10 cellular contexts compared by ENCODE assay signal in genomic region chr22:43925433-43926348, GRCh38. TPM values are rescaled to one million over a fixed set of nuclear protein-coding genes. Genes with fewer than 3 reads are reported as not detected.
A peak's percentile ranks its signal among the peaks of the same experiment; 100 is the strongest.
DNase-seq lines count a peak whose midpoint lies in the region; ATAC-seq and TF ChIP-seq lines count a peak whose summit lies in the region.
"Had no signal": no experiment of that assay in that cellular context is flagged by ENCODE, and none has a peak within 500 bp of the region (broad histone marks: within the 10 kb centered on the region; RNA-seq: fewer than 3 reads in every experiment).

No MANE protein-coding gene starts in this region.

- H3K27ac Mint-ChIP-seq in Calu3 (ENCODE audit: unreplicated experiment) = no peak overlapping the region
- H3K27ac Mint-ChIP-seq in naive thymus-derived CD4-positive, alpha-beta T cell = no peak overlapping the region

- intact Hi-C loops in Calu3 (cut with micrococcal nuclease; ENCODE audit: unreplicated experiment) = no loop called here
- intact Hi-C loops in naive thymus-derived CD4-positive, alpha-beta T cell (cut with micrococcal nuclease) = loop anchor here in 1 of 2 donors (10.0 kb wide), 1 partner anchor 111 kb away; the partner anchor contains the start of gene EFCAB6
- intact Hi-C loops in esophagus squamous epithelium (cut with DNase I) = no loop called here
- intact Hi-C loops in stomach (cut with DNase I; ENCODE audit: low total_unique reads) = no loop called here

- H3K36me3 ChIP-seq in MG63 = peaks cover 13% of the 10 kb centered on the region; the same call in 1 of the 2 replicates
- peaks cover 8% of the 10 kb centered on the region for H3K36me3 ChIP-seq in ectodermal cell (ENCODE audit: control insufficient read depth, insufficient read depth, low read length)
- H3K36me3 ChIP-seq in naive thymus-derived CD4-positive, alpha-beta T cell (ENCODE audit: control insufficient read depth in 2 of 3, insufficient read depth in 3 of 3, low read length in 3 of 3) = no peaks in the 10 kb centered on the region
- no peaks in the 10 kb centered on the region for H3K36me3 ChIP-seq in esophagus squamous epithelium
- H3K36me3 ChIP-seq in stomach = no peaks in the 10 kb centered on the region

- peaks cover 20% of the 10 kb centered on the region for H3K4me1 ChIP-seq in ectodermal cell (ENCODE audit: control insufficient read depth, insufficient read depth, low read length)
- peaks cover 0 to 3% of the 10 kb centered on the region in 2 donors for H3K4me1 ChIP-seq in naive thymus-derived CD4-positive, alpha-beta T cell (ENCODE audit: control insufficient read depth in 2 of 2, insufficient read depth in 2 of 2, low read length in 2 of 2)
- peaks cover 15 to 37% (median 20%) of the 10 kb centered on the region in 3 donors for H3K4me1 ChIP-seq in esophagus squamous epithelium
- H3K4me1 ChIP-seq in stomach = peaks cover 8 to 31% (median 19%) of the 10 kb centered on the region in 4 donors

- no peaks in the 10 kb centered on the region for H3K27me3 Mint-ChIP-seq in Calu3 (ENCODE audit: unreplicated experiment)
- H3K27me3 Mint-ChIP-seq in naive thymus-derived CD4-positive, alpha-beta T cell = peaks cover 4 to 31% (median 15%) of the 10 kb centered on the region in 5 donors

- ATAC-seq in naive thymus-derived CD4-positive, alpha-beta T cell = no peak
- ATAC-seq: PC-3 had no signal

- H3K27me3 ChIP-seq in MG63 = no peaks in the 10 kb centered on the region
- H3K27me3 ChIP-seq in ectodermal cell (ENCODE audit: control insufficient read depth, insufficient read depth, low read length, poor library complexity, severe bottlenecking) = peaks cover 35% of the 10 kb centered on the region
- H3K27me3 ChIP-seq in naive thymus-derived CD4-positive, alpha-beta T cell (ENCODE audit: control insufficient read depth in 2 of 2, insufficient read depth in 2 of 2, low read length in 2 of 2) = no peaks in the 10 kb centered on the region
- H3K27me3 ChIP-seq in esophagus squamous epithelium = peaks cover 0 to 49% (median 4%) of the 10 kb centered on the region in 4 donors
- peaks cover 0 to 54% (median 15%) of the 10 kb centered on the region in 3 donors for H3K27me3 ChIP-seq in stomach

- POLR2A ChIA-PET in naive thymus-derived CD4-positive, alpha-beta T cell (lab: Charles Lee) = no interaction called here

- no peaks in the 10 kb centered on the region for H3K9me3 Mint-ChIP-seq in Calu3 (ENCODE audit: low read depth, unreplicated experiment)
- no peaks in the 10 kb centered on the region for H3K9me3 Mint-ChIP-seq in naive thymus-derived CD4-positive, alpha-beta T cell

- H3K27ac ChIP-seq in ectodermal cell (ENCODE audit: insufficient read depth, low read depth, low read length, poor library complexity, severe bottlenecking) (peak overlapping the region; percentile 27), esophagus squamous epithelium (peak overlapping the region in 1 of 4 donors; percentile 17), stomach (peak overlapping the region in 2 of 5 donors; percentile 9)
- H3K27ac ChIP-seq in naive thymus-derived CD4-positive, alpha-beta T cell (ENCODE audit: low read depth, low read length) = no peak overlapping the region

- H3K4me1 Mint-ChIP-seq in Calu3 (ENCODE audit: low read depth, unreplicated experiment) = peaks cover 39% of the 10 kb centered on the region
- peaks cover 4 to 6% (median 5%) of the 10 kb centered on the region in 7 donors for H3K4me1 Mint-ChIP-seq in naive thymus-derived CD4-positive, alpha-beta T cell

- TF ChIP-seq POLR2A in esophagus squamous epithelium (IDR thresholded peaks at IDR 0.05) (no peak), stomach (IDR thresholded peaks at IDR 0.05) (no peak)

- TF ChIP-seq CTCF in Calu3 (IDR thresholded peaks at IDR 0.05; ENCODE audit: unreplicated experiment) (no peak), esophagus squamous epithelium (IDR thresholded peaks at IDR 0.05) (no peak), stomach (IDR thresholded peaks at IDR 0.05) (no peak)

- H3K4me3 Mint-ChIP-seq in Calu3 (ENCODE audit: low read depth, unreplicated experiment) = peak overlapping the region; percentile 91
- peak overlapping the region; percentile 40 to 86 (median 63) for H3K4me3 Mint-ChIP-seq in naive thymus-derived CD4-positive, alpha-beta T cell

- no peak for TF ChIP-seq EP300 in stomach (IDR thresholded peaks at IDR 0.05)

- peaks cover 34% of the 10 kb centered on the region for H3K36me3 Mint-ChIP-seq in Calu3 (ENCODE audit: insufficient read depth, unreplicated experiment)
- no peaks in the 10 kb centered on the region for H3K36me3 Mint-ChIP-seq in naive thymus-derived CD4-positive, alpha-beta T cell

- BruUV-seq in Calu3 (replicated peaks; lab: Mats Ljungman, UMichigan) = TSS peak; percentile 43

- no peak for DNase-seq in Calu3
- DNase-seq in MG63 = peak; percentile 82
- no peak for DNase-seq in naive thymus-derived CD4-positive, alpha-beta T cell
- DNase-seq in esophagus squamous epithelium (lab: John Stamatoyannopoulos, UW) = no peak
- DNase-seq in GOT3 (lab: John Stamatoyannopoulos, UW) = no peak
- DNase-seq in GM19240 (ENCODE audit: insufficient read length, low spot score) = no peak
- DNase-seq in stomach = no peak
- DNase-seq: PC-3 had no signal

- H3K9me3 ChIP-seq in MG63 (no peaks in the 10 kb centered on the region), ectodermal cell (ENCODE audit: control insufficient read depth, low read length) (no peaks in the 10 kb centered on the region), esophagus squamous epithelium (no peaks in the 10 kb centered on the region), stomach (no peaks in the 10 kb centered on the region)
- H3K9me3 ChIP-seq in naive thymus-derived CD4-positive, alpha-beta T cell (ENCODE audit: control insufficient read depth in 2 of 3, low read length in 3 of 3) = no peaks in the 10 kb centered on the region

- H3K4me3 ChIP-seq in MG63 (peak overlapping the region; percentile 83), ectodermal cell (ENCODE audit: insufficient read depth, low read depth, low read length) (peak overlapping the region; percentile 69), esophagus squamous epithelium (no peak overlapping the region), stomach (no peak overlapping the region)
- no peak overlapping the region for H3K4me3 ChIP-seq in naive thymus-derived CD4-positive, alpha-beta T cell (ENCODE audit: low read length)
- H3K4me3 ChIP-seq: lung had no signal

- 21% methylated on average over 6 of the region's 6 CpGs for WGBS in ectodermal cell, 2 experiments
- WGBS in esophagus squamous epithelium, 2 donors = 38 to 45% methylated on average over 3 to 4 of the region's 6 CpGs
- 24 to 49% (median 40%) methylated on average over 6 of the region's 6 CpGs for WGBS in stomach, 5 donors

- CTCF ChIA-PET in Calu3 (lab: Charles Lee) = interaction anchor here (1.4 kb wide), 1 partner anchor 44 kb away, joined by 4 read pairs; no protein-coding TSS in a partner anchor
- CTCF ChIA-PET in naive thymus-derived CD4-positive, alpha-beta T cell (lab: Charles Lee) = interaction anchor here (0.7 kb wide), 1 partner anchor 26 kb away, joined by 4 read pairs; no protein-coding TSS in a partner anchor

RNA-seq across cellular contexts. Expression of gene PNPLA3, which starts 2.1 kb away (rescaled TPM):
- 8.0 and 9.5 TPM in 2 replicates for total RNA-seq in Calu3 (2022)
- total RNA-seq in MG63 (2014; rRNA removed; shearing (Covaris generic); ENCODE audit: low replicate concordance) = 4.1 and 6.7 TPM in 2 replicates
- polyA plus RNA-seq in ectodermal cell (2013, experiment 1 of 4) = 8.6 TPM
- polyA plus RNA-seq in ectodermal cell (2013, experiment 2 of 4) = 7.0 TPM
- polyA plus RNA-seq in ectodermal cell (2013, experiment 3 of 4) = 6.1 TPM
- polyA plus RNA-seq in ectodermal cell (2013, experiment 4 of 4) = 4.9 TPM
- total RNA-seq in naive thymus-derived CD4-positive, alpha-beta T cell = under 1 TPM in 2 of 5 experiments, not detected in 3; 0.19 to 0.29 TPM
- not detected for polyA plus RNA-seq in naive thymus-derived CD4-positive, alpha-beta T cell
- total RNA-seq in esophagus squamous epithelium = 1 to 10 TPM in 1 of 4 donors, under 1 TPM in 2, not detected in 1; 0.76 to 1.7 (median 0.92) TPM
- under 1 TPM in 2 of 5 donors, not detected in 3; 0.58 to 0.73 TPM for total RNA-seq in stomach
- under 1 TPM in 2 of 3 donors, not detected in 1; 0.12 to 0.35 TPM for polyA plus RNA-seq in stomach

RNA-seq across cellular contexts. Expression of gene SAMM50, which starts 29.6 kb away (rescaled TPM):
- 47.0 and 55.3 TPM in 2 replicates for total RNA-seq in Calu3 (2022)
- total RNA-seq in MG63 (2014; rRNA removed; shearing (Covaris generic); ENCODE audit: low replicate concordance) = 65.1 and 90.4 TPM in 2 replicates
- 68.6 TPM for polyA plus RNA-seq in ectodermal cell (2013, experiment 1 of 4)
- polyA plus RNA-seq in ectodermal cell (2013, experiment 2 of 4) = 70.1 TPM
- 47.1 TPM for polyA plus RNA-seq in ectodermal cell (2013, experiment 3 of 4)
- 50.4 TPM for polyA plus RNA-seq in ectodermal cell (2013, experiment 4 of 4)
- 10 to 100 TPM; 25.9 to 47.1 (median 34.0) TPM for total RNA-seq in naive thymus-derived CD4-positive, alpha-beta T cell
- polyA plus RNA-seq in naive thymus-derived CD4-positive, alpha-beta T cell = 10 to 100 TPM; 61.7 to 62.3 TPM
- total RNA-seq in esophagus squamous epithelium = 10 to 100 TPM; 24.4 to 45.5 (median 34.3) TPM
- 10 to 100 TPM; 18.7 to 52.1 (median 27.8) TPM for total RNA-seq in stomach
- 10 to 100 TPM; 31.8 to 54.7 (median 34.9) TPM for polyA plus RNA-seq in stomach

RNA-seq across cellular contexts. Expression of gene PNPLA5, which starts 33.9 kb away (rescaled TPM):
- not detected in 2 replicates for total RNA-seq in Calu3 (2022)
- total RNA-seq in MG63 (2014; rRNA removed; shearing (Covaris generic); ENCODE audit: low replicate concordance) = not detected in 2 replicates
- 0.15 TPM for polyA plus RNA-seq in ectodermal cell (2013, experiment 1 of 4)
- polyA plus RNA-seq in ectodermal cell (2013, experiment 2 of 4) = 0.09 TPM
- not detected for polyA plus RNA-seq in ectodermal cell (2013, experiment 3 of 4)
- polyA plus RNA-seq in ectodermal cell (2013, experiment 4 of 4) = not detected
- total RNA-seq in naive thymus-derived CD4-positive, alpha-beta T cell = not detected
- not detected for polyA plus RNA-seq in naive thymus-derived CD4-positive, alpha-beta T cell
- total RNA-seq in esophagus squamous epithelium = not detected
- total RNA-seq in stomach = not detected
- not detected for polyA plus RNA-seq in stomach
- total RNA-seq: lung, PC-3 had no signal
- polyA plus RNA-seq: lung had no signal

Comparison
In these comparisons a context has a peak if more than half of its experiments do, and no peak if none do; other contexts are left out.
1. H3K4me3 ChIP-seq: peak in MG63 (single experiment) and ectodermal cell (single experiment); none in naive thymus-derived CD4-positive, alpha-beta T cell (single experiment), esophagus squamous epithelium (0 of 4) and stomach (0 of 4).